Comparison of ENCODE assay signal across 21 cellular contexts in the genomic region with DNA sequence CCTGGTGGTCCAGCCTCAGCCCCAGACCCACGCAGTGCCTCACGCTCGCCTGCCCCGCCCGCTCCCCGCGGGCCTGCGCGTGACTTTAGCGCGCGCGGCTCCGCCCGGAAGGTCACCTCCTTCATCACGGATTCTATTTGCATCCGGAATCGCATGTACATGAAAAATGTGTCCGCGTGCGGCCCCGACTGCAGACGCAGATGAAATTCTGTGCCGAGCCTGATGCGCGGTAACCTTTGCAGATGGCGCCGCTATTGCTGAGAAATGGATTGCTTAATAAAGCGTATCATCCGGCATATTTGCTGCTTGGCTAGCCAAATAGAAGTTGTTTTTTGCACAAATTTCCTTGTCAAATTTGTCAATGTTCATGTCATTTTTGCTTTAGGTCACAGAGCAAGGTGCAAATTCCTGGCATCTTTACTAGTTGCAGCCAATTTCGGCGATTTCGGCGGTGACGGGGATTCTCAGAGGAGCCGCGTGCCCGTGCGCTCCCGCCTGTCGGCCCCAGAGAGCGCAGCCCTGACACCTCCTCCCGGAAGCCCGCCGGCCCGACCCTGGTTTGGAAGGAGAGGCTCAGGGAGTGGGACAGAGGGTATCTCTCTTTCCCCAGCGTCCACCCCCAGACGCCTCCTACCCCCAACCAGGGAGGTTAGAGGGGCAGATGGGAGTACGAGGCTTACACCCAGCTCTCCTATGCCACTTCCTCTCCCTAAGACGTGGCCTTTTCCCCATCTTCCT.
DNase-seq lines count a peak whose midpoint lies in the region; ATAC-seq, FAIRE-seq and TF ChIP-seq lines count a peak whose summit lies in the region.
"Had no signal": no experiment of that assay in that cellular context is flagged by ENCODE, and none has a peak within 500 bp of the region (broad histone marks: within the 10 kb centered on the region; RNA-seq: fewer than 3 reads in every experiment).

No MANE protein-coding gene starts in this region.

- BruUV-seq in endothelial cell of umbilical vein (replicated peaks; lab: Mats Ljungman, UMichigan) = no TSS peak

- H3K36me3 ChIP-seq in HUES64 (ENCODE audit: insufficient read depth, low read length) (no peaks in the 10 kb centered on the region), endothelial cell of umbilical vein (ENCODE audit: control insufficient read depth in 2 of 2, extremely low read depth in 1 of 2, insufficient read depth in 2 of 2, low read length in 2 of 2) (no peaks in the 10 kb centered on the region), Karpas-422 (ENCODE audit: insufficient read depth, low read length) (no peaks in the 10 kb centered on the region)

- 10% methylated on average over 44 of the region's 50 CpGs for WGBS in HUES64

- H3K9me3 ChIP-seq in HUES64 (ENCODE audit: insufficient read depth, low read depth, low read length) (no peaks in the 10 kb centered on the region), endothelial cell of umbilical vein (replicated peaks; ENCODE audit: control insufficient read depth, insufficient read depth, low read length) (no peaks in the 10 kb centered on the region), Karpas-422 (ENCODE audit: low read length) (no peaks in the 10 kb centered on the region)

- ATAC-seq in HG02885 (IDR thresholded peaks at IDR 0.05; ENCODE audit: poor library complexity, unreplicated experiment) = no peak
- ATAC-seq: Panc1, Right ventricle myocardium inferior had no signal

- TF ChIP-seq CTCF in endothelial cell of umbilical vein (IDR thresholded peaks at IDR 0.05; ENCODE audit: extremely low read depth in 1 of 2, insufficient read depth in 1 of 2, low read depth in 1 of 2, low read length in 2 of 2) = no peak

- intact Hi-C loops in endothelial cell of umbilical vein (cut with micrococcal nuclease) = no loop called here

- H3K4me3 ChIP-seq in HUES64 (ENCODE audit: low read length) = peak overlapping the region; percentile 31
- H3K4me3 ChIP-seq in endothelial cell of umbilical vein (replicated peaks in 1 of 3; ENCODE audit: insufficient read depth in 1 of 3, low read depth in 1 of 3, low read length in 3 of 3) = no peak overlapping the region
- no peak overlapping the region for H3K4me3 ChIP-seq in Karpas-422 (ENCODE audit: low read length)
- H3K4me3 ChIP-seq: SK-N-MC had no signal

- no peak for FAIRE-seq in endothelial cell of umbilical vein (lab: Jason Lieb, UNC)
- FAIRE-seq: GM18507, H54, HTR-8/SVneo had no signal

- DNase-seq in endothelial cell of umbilical vein (ENCODE audit: low read depth, low spot score) (no peak), left kidney (ENCODE audit: low read depth, low spot score) (peak; percentile 59), C1 segment of cervical spinal cord (lab: John Stamatoyannopoulos, UW) (no peak), Karpas-422 (no peak), DMS114 treated with DMSO at 0.1 percent for 48 hours (lab: John Stamatoyannopoulos, UW; ENCODE audit: unreplicated experiment) (no peak)
- DNase-seq: CD4-positive, alpha-beta T cell; KG1; NCI-H1048; NCI-H1436 treated with DMSO at 0.1 percent for 48 hours; NCI-H2081; NCI-H510A treated with DMSO at 0.1 percent for 48 hours; NCI-H82 had no signal

- CTCF ChIA-PET in endothelial cell of umbilical vein (lab: Charles Lee) = no interaction called here

- dilution Hi-C loops in endothelial cell of umbilical vein (cut with MboI; ENCODE audit: extremely low pct_ligation_motif_present, low sequenced_read_pairs) = no loop called here

- H4K20me1 ChIP-seq in endothelial cell of umbilical vein (replicated peaks; ENCODE audit: control insufficient read depth, extremely low read depth, insufficient read depth, low read length) (no peaks in the 10 kb centered on the region), Karpas-422 (ENCODE audit: insufficient read depth, low read depth, low read length) (no peaks in the 10 kb centered on the region)

- POLR2A ChIA-PET in endothelial cell of umbilical vein (lab: Charles Lee) = no interaction called here

- H2AFZ ChIP-seq in endothelial cell of umbilical vein (ENCODE audit: low read depth, low read length) (no peak overlapping the region), Karpas-422 (ENCODE audit: low read length) (no peak overlapping the region)

- no peaks in the 10 kb centered on the region for H3K9me2 ChIP-seq in Karpas-422 (replicated peaks; ENCODE audit: insufficient read depth, low read length)

- H3K9me1 ChIP-seq in endothelial cell of umbilical vein (replicated peaks; ENCODE audit: control insufficient read depth, extremely low read depth, insufficient read depth, low read length) = no peaks in the 10 kb centered on the region

- H3K79me2 ChIP-seq in endothelial cell of umbilical vein (ENCODE audit: control insufficient read depth, insufficient read depth, low read length) = no peaks in the 10 kb centered on the region
- H3K79me2 ChIP-seq in Karpas-422 (ENCODE audit: low read length) = no peaks in the 10 kb centered on the region

- H3K9ac ChIP-seq in HUES64 (ENCODE audit: low read depth, low read length) (no peak overlapping the region), endothelial cell of umbilical vein (replicated peaks; ENCODE audit: extremely low read depth, insufficient read depth, low read length) (no peak overlapping the region), Karpas-422 (ENCODE audit: low read length) (no peak overlapping the region)

- TF ChIP-seq POLR2A in endothelial cell of umbilical vein (IDR thresholded peaks at IDR 0.05; ENCODE audit: low read depth, low read length) = no peak

- peaks cover 6% of the 10 kb centered on the region for H3K4me1 ChIP-seq in HUES64 (ENCODE audit: insufficient read depth, low read length)
- no peaks in the 10 kb centered on the region for H3K4me1 ChIP-seq in endothelial cell of umbilical vein (ENCODE audit: control insufficient read depth, extremely low read depth, insufficient read depth, low read length)
- no peaks in the 10 kb centered on the region for H3K4me1 ChIP-seq in Karpas-422 (ENCODE audit: low read length)

- H3K4me2 ChIP-seq in endothelial cell of umbilical vein (ENCODE audit: insufficient read depth, low read length) (no peak overlapping the region), Karpas-422 (ENCODE audit: low read depth, low read length, poor library complexity, severe bottlenecking) (no peak overlapping the region)

- H3K27ac ChIP-seq in HUES64 (ENCODE audit: low read depth, low read length) (no peak overlapping the region), endothelial cell of umbilical vein (ENCODE audit: insufficient read depth, low read depth, low read length) (no peak overlapping the region), Karpas-422 (ENCODE audit: low read length) (no peak overlapping the region)
- H3K27ac ChIP-seq: HL-60, SK-N-MC had no signal

- H3K27me3 ChIP-seq in HUES64 (ENCODE audit: insufficient read depth, low read length) (peaks cover 95% of the 10 kb centered on the region), endothelial cell of umbilical vein (ENCODE audit: control insufficient read depth in 2 of 2, insufficient read depth in 2 of 2, low read length in 2 of 2) (peaks cover 60 to 62% of the 10 kb centered on the region in 2 experiments), Karpas-422 (ENCODE audit: low read length) (no peaks in the 10 kb centered on the region)

TF ChIP-seq in endothelial cell of umbilical vein, 7 proteins besides CTCF, POLR2A, EP300 and RAD21:
- TF ChIP-seq EZH2 (IDR thresholded peaks at IDR 0.05; ENCODE audit: borderline replicate concordance, low read depth, low read length, severe bottlenecking) (peak; percentile 90), POLR2AphosphoS5 (IDR thresholded peaks at IDR 0.05; ENCODE audit: insufficient read depth, low read depth, low read length) (no peak), JUN (IDR thresholded peaks at IDR 0.05; ENCODE audit: borderline replicate concordance, insufficient read depth, insufficient read length, low read depth) (no peak), GATA2 (IDR thresholded peaks at IDR 0.05; ENCODE audit: insufficient read depth, insufficient read length, low read depth, low read length) (no peak)
